Comparison of ENCODE assay signal across 8 cellular contexts in genomic region chr18:46070683-46071614, GRCh38. TPM values are rescaled to one million over a fixed set of nuclear protein-coding genes. Genes with fewer than 3 reads are reported as not detected.
DNase-seq lines count a peak whose midpoint lies in the region; ATAC-seq and TF ChIP-seq lines count a peak whose summit lies in the region.

No MANE protein-coding gene starts in this region.

- ATAC-seq in HG03175 (IDR thresholded peaks at IDR 0.05; ENCODE audit: unreplicated experiment), result no peak

- intact Hi-C loops in prostate gland (cut with DNase I), result loop anchor here (10.0 kb wide), 4 partner anchors 96 to 446 kb away; no protein-coding TSS in a partner anchor

- peak overlapping the region; percentile 66 for H3K4me3 Mint-ChIP-seq in activated CD4-positive, alpha-beta T cell treated with anti-CD3 and anti-CD28 coated beads, Interleukin-2, amount 10 ng/mL, durations not matched to agents 7 days and 5 days

- H3K27ac Mint-ChIP-seq in activated CD4-positive, alpha-beta T cell treated with anti-CD3 and anti-CD28 coated beads, Interleukin-2, amount 10 ng/mL, durations not matched to agents 7 days and 5 days, result peak overlapping the region; percentile 50

- no peaks in the 10 kb centered on the region for H3K36me3 ChIP-seq in prostate gland

- H3K4me1 ChIP-seq in prostate gland (replicated peaks), result no peaks in the 10 kb centered on the region

- peaks cover 3% of the 10 kb centered on the region for H3K9me3 Mint-ChIP-seq in activated CD4-positive, alpha-beta T cell treated with anti-CD3 and anti-CD28 coated beads, Interleukin-2, amount 10 ng/mL, durations not matched to agents 7 days and 5 days

- 37% methylated on average over 13 of the region's 13 CpGs for WGBS in prostate gland

- peak overlapping the region; percentile 73 to 96 for H3K4me3 ChIP-seq in prostate gland

- no peak for TF ChIP-seq POLR2A in prostate gland (IDR thresholded peaks at IDR 0.05)

- TF ChIP-seq CTCF in prostate gland (IDR thresholded peaks at IDR 0.05), result no peak

- peak; percentile 17 for DNase-seq in stimulated activated CD4-positive, alpha-beta T cell treated with anti-CD3 and anti-CD28 coated beads, Interleukin-4, amount 100 ng/mL, for 1 hour
- no peak for DNase-seq in stimulated activated CD4-positive, alpha-beta T cell treated with anti-CD3 and anti-CD28 coated beads, Interleukin-4, amount 100 ng/mL, for 4 hours
- no peak for DNase-seq in activated CD4-positive, alpha-beta T cell treated with anti-CD3 and anti-CD28 coated beads, Interleukin-2, amount 10 ng/mL, durations not matched to agents 7 days and 5 days
- DNase-seq in globus pallidus (ENCODE audit: low spot score), result peak; percentile 18
- no peak for DNase-seq in prostate gland (ENCODE audit: low spot score)
- no peak for DNase-seq in D341Med (ENCODE audit: low spot score)
- no peak for DNase-seq in NCI-H1105 treated with DMSO at 0.1 percent for 48 hours (lab: John Stamatoyannopoulos, UW)

- no peaks in the 10 kb centered on the region for H3K27me3 Mint-ChIP-seq in activated CD4-positive, alpha-beta T cell treated with anti-CD3 and anti-CD28 coated beads, Interleukin-2, amount 10 ng/mL, durations not matched to agents 7 days and 5 days

- H3K9me3 ChIP-seq in prostate gland, result no peaks in the 10 kb centered on the region

- POLR2A ChIA-PET in activated CD4-positive, alpha-beta T cell treated with anti-CD3 and anti-CD28 coated beads, Interleukin-2, amount 10 ng/mL, durations not matched to agents 7 days and 5 days (lab: Charles Lee), result interaction anchor here (0.5 kb wide), 1 partner anchor 99 kb away, joined by 3 read pairs; no protein-coding TSS in a partner anchor

- H3K36me3 Mint-ChIP-seq in activated CD4-positive, alpha-beta T cell treated with anti-CD3 and anti-CD28 coated beads, Interleukin-2, amount 10 ng/mL, durations not matched to agents 7 days and 5 days (ENCODE audit: low read depth), result no peaks in the 10 kb centered on the region

- peak overlapping the region; percentile 30 to 78 for H3K27ac ChIP-seq in prostate gland

- CTCF ChIA-PET in activated CD4-positive, alpha-beta T cell treated with anti-CD3 and anti-CD28 coated beads, Interleukin-2, amount 10 ng/mL, durations not matched to agents 7 days and 5 days (lab: Charles Lee), result interaction anchor here (0.8 to 2.8 kb wide), 2 partner anchors 97 to 194 kb away, joined by 3 to 10 read pairs; no protein-coding TSS in a partner anchor

- peaks cover 30% of the 10 kb centered on the region for H3K4me1 Mint-ChIP-seq in activated CD4-positive, alpha-beta T cell treated with anti-CD3 and anti-CD28 coated beads, Interleukin-2, amount 10 ng/mL, durations not matched to agents 7 days and 5 days

- H3K27me3 ChIP-seq in prostate gland (replicated peaks; ENCODE audit: insufficient read depth), result no peaks in the 10 kb centered on the region

RNA-seq across cellular contexts. Expression of gene PSTPIP2, which starts 1.1 kb away (rescaled TPM):
- total RNA-seq in activated CD4-positive, alpha-beta T cell treated with anti-CD3 and anti-CD28 coated beads, Interleukin-2, amount 10 ng/mL, durations not matched to agents 7 days and 5 days, result 1 to 10 TPM; 9.4 to 9.7 TPM
- 10 to 100 TPM in 1 of 2 donors, 1 to 10 TPM in 1; 7.0 to 21.1 TPM for total RNA-seq in prostate gland

RNA-seq across cellular contexts. Expression of gene ATP5F1A, which starts 27.1 kb away (rescaled TPM):
- 100 to 1,000 TPM; 333 to 349 TPM for total RNA-seq in activated CD4-positive, alpha-beta T cell treated with anti-CD3 and anti-CD28 coated beads, Interleukin-2, amount 10 ng/mL, durations not matched to agents 7 days and 5 days
- total RNA-seq in prostate gland, result 100 to 1,000 TPM; 457 to 522 TPM

RNA-seq across cellular contexts. Expression of gene HAUS1, which starts 33.2 kb away (rescaled TPM):
- total RNA-seq in activated CD4-positive, alpha-beta T cell treated with anti-CD3 and anti-CD28 coated beads, Interleukin-2, amount 10 ng/mL, durations not matched to agents 7 days and 5 days, result 10 to 100 TPM; 57.9 to 58.5 TPM
- total RNA-seq in prostate gland, result 10 to 100 TPM; 19.9 to 26.9 TPM

Comparison
In these comparisons a context has a peak if more than half of its experiments do, and no peak if none do; other contexts are left out.
1. DNase-seq: peak in stimulated activated CD4-positive, alpha-beta T cell treated with anti-CD3 and anti-CD28 coated beads, Interleukin-4, amount 100 ng/mL, for 1 hour (single experiment) and globus pallidus (single experiment); none in stimulated activated CD4-positive, alpha-beta T cell treated with anti-CD3 and anti-CD28 coated beads, Interleukin-4, amount 100 ng/mL, for 4 hours (0 of 2), activated CD4-positive, alpha-beta T cell treated with anti-CD3 and anti-CD28 coated beads, Interleukin-2, amount 10 ng/mL, durations not matched to agents 7 days and 5 days (single experiment), prostate gland (single experiment), D341Med (single experiment) and NCI-H1105 treated with DMSO at 0.1 percent for 48 hours (single experiment).